Comparison of ENCODE assay signal across 23 cellular contexts in genomic region chr2:222952204-222952603, GRCh38.
DNase-seq lines count a peak whose midpoint lies in the region; ATAC-seq, FAIRE-seq and TF ChIP-seq lines count a peak whose summit lies in the region.
"Had no signal": no experiment of that assay in that cellular context is flagged by ENCODE, and none has a peak within 500 bp of the region (broad histone marks: within the 10 kb centered on the region; RNA-seq: fewer than 3 reads in every experiment).

No MANE protein-coding gene starts in this region.

- H3K27me3 ChIP-seq in SK-N-SH (ENCODE audit: insufficient read depth) = no peaks in the 10 kb centered on the region
- H3K27me3 ChIP-seq in GM23248 (replicated peaks; ENCODE audit: insufficient read depth) = no peaks in the 10 kb centered on the region
- H3K27me3 ChIP-seq: dorsolateral prefrontal cortex, heart right ventricle, uterus had no signal

- H3K9me2 ChIP-seq in SK-N-SH (no peaks in the 10 kb centered on the region), GM23248 (ENCODE audit: insufficient read depth) (no peaks in the 10 kb centered on the region)

- H3K27ac Mint-ChIP-seq in HFFc6 (no peak overlapping the region), chondrocyte (ENCODE audit: unreplicated experiment) (no peak overlapping the region)
- H3K27ac Mint-ChIP-seq: activated naive CD8-positive, alpha-beta T cell had no signal

- TF ChIP-seq EP300 in SK-N-SH (IDR thresholded peaks at IDR 0.05; ENCODE audit: borderline replicate concordance in 1 of 2, low read depth in 1 of 2, low read length in 1 of 2) = no peak

- no peaks in the 10 kb centered on the region for H3K9me3 ChIP-seq in SK-N-SH
- no peaks in the 10 kb centered on the region for H3K9me3 ChIP-seq in GM23248 (ENCODE audit: low read depth)
- H3K9me3 ChIP-seq: esophagus squamous epithelium, uterus had no signal

- H3F3A ChIP-seq in SK-N-SH (replicated peaks; ENCODE audit: insufficient read depth) (peaks cover 15% of the 10 kb centered on the region), GM23248 (ENCODE audit: insufficient read depth) (peaks cover 28% of the 10 kb centered on the region)

- no peaks in the 10 kb centered on the region for H4K20me1 ChIP-seq in SK-N-SH (ENCODE audit: insufficient read depth)
- no peaks in the 10 kb centered on the region for H4K20me1 ChIP-seq in GM23248 (ENCODE audit: insufficient read depth)

- no peaks in the 10 kb centered on the region for H3K79me2 ChIP-seq in SK-N-SH (ENCODE audit: insufficient read depth)
- H3K79me2 ChIP-seq in GM23248 (ENCODE audit: insufficient read depth) = no peaks in the 10 kb centered on the region

- H3K36me3 Mint-ChIP-seq in HFFc6 (ENCODE audit: low read depth) (0 out of 2 replicates have a peak, but pooled peaks cover 6% of the 10 kb centered on the region), chondrocyte (ENCODE audit: low read depth) (peaks cover 1% of the 10 kb centered on the region)
- H3K36me3 Mint-ChIP-seq: activated naive CD8-positive, alpha-beta T cell had no signal

- H3K27me3 Mint-ChIP-seq in HFFc6 (ENCODE audit: insufficient read depth) (no peaks in the 10 kb centered on the region; the same call in 1 of the 2 replicates), chondrocyte (ENCODE audit: low read depth) (no peaks in the 10 kb centered on the region)

- CTCF ChIA-PET in SK-N-SH (lab: Yijun Ruan, JAX) = interaction anchor here (1.5 kb wide), 2 partner anchors 20 to 262 kb away, joined by 4 to 6 read pairs; no protein-coding TSS in a partner anchor

- ATAC-seq in SK-N-SH treated with all-trans-retinoic acid at 6 μM for 48 hours = no peak
- ATAC-seq: heart right ventricle had no signal

- no peak for DNase-seq in SK-N-SH
- peak; percentile 56 for DNase-seq in NCI-H2029 (lab: John Stamatoyannopoulos, UW)
- peak; percentile 93 to 96 for DNase-seq in SHP77 (lab: John Stamatoyannopoulos, UW)
- no peak for DNase-seq in urothelium cell line (ENCODE audit: low spot score)
- no peak for DNase-seq in HFFc6
- no peak for DNase-seq in chondrocyte (ENCODE audit: low spot score)
- no peak for DNase-seq in GM23248
- DNase-seq: activated CD4-positive, alpha-beta T cell treated with anti-CD3 and anti-CD28 coated beads, Interleukin-2, amount 50 U/mL, for 4 hours; activated T-cell treated with anti-CD3 and anti-CD28 coated beads, Interleukin-2, amount 50 U/mL, for 1 hour; esophagus squamous epithelium; heart right ventricle; Karpas-422; mesendoderm; NCI-H1930; stimulated activated CD4-positive, alpha-beta T cell treated with anti-CD3 and anti-CD28 coated beads, Interleukin-12 subunit alpha, Interleukin-12 subunit beta, amount 100 ng/mL, for 4 hours; stimulated activated naive CD4-positive, alpha-beta T cell; uterus had no signal

- H3K36me3 ChIP-seq in SK-N-SH (replicated peaks in 1 of 2; ENCODE audit: control insufficient read depth in 1 of 2, insufficient read depth in 2 of 2, low read length in 1 of 2) (peaks cover 0 to 3% of the 10 kb centered on the region in 2 experiments), GM23248 (ENCODE audit: low read depth) (no peaks in the 10 kb centered on the region)
- H3K36me3 ChIP-seq: esophagus squamous epithelium, heart right ventricle, uterus had no signal

- no peak overlapping the region for H3K4me3 ChIP-seq in SK-N-SH (ENCODE audit: low read depth in 2 of 2, low read length in 1 of 2)
- H3K4me3 ChIP-seq in GM23248 = no peak overlapping the region
- H3K4me3 ChIP-seq: dorsolateral prefrontal cortex, esophagus squamous epithelium, heart right ventricle, uterus had no signal

- TF ChIP-seq RAD21 in SK-N-SH (IDR thresholded peaks at IDR 0.05; ENCODE audit: low read length) = no peak

- H3K4me1 ChIP-seq in SK-N-SH (ENCODE audit: control insufficient read depth in 1 of 2, insufficient read depth in 2 of 2, low read depth in 1 of 2, low read length in 1 of 2) (peaks cover 0 to 4% of the 10 kb centered on the region in 2 experiments; a peak in 1 of 4 replicates), GM23248 (ENCODE audit: insufficient read depth) (peaks cover 18% of the 10 kb centered on the region)
- H3K4me1 ChIP-seq: esophagus squamous epithelium, uterus had no signal

- H2AFZ ChIP-seq in SK-N-SH (ENCODE audit: low read depth) = no peak overlapping the region
- H2AFZ ChIP-seq in GM23248 = no peak overlapping the region

- H3K9me3 Mint-ChIP-seq in HFFc6 (no peaks in the 10 kb centered on the region), chondrocyte (ENCODE audit: low read depth) (peaks cover 7% of the 10 kb centered on the region)

- no peak overlapping the region for H3K4me3 Mint-ChIP-seq in HFFc6
- no peak overlapping the region for H3K4me3 Mint-ChIP-seq in chondrocyte (ENCODE audit: unreplicated experiment)
- H3K4me3 Mint-ChIP-seq: activated naive CD8-positive, alpha-beta T cell; neural crest cell had no signal

- in situ Hi-C loops in GM23248 (cut with MboI) = no loop called here

- TF ChIP-seq CTCF in SK-N-SH (IDR thresholded peaks at IDR 0.05) (no peak), HFFc6 (IDR thresholded peaks at IDR 0.05) (no peak), chondrocyte (IDR thresholded peaks at IDR 0.05) (no peak)

- H3K27ac ChIP-seq in SK-N-SH (ENCODE audit: low read depth in 2 of 2, low read length in 1 of 2) (peak overlapping the region in 1 of 2 experiments; percentile 12; a peak in 1 of 4 replicates), GM23248 (no peak overlapping the region)
- H3K27ac ChIP-seq: dorsolateral prefrontal cortex, esophagus squamous epithelium, heart right ventricle, uterus had no signal

- no peak overlapping the region for H3K4me2 ChIP-seq in SK-N-SH
- H3K4me2 ChIP-seq in GM23248 (ENCODE audit: unreplicated experiment) = no peak overlapping the region

- peak; percentile 56 for FAIRE-seq in urothelium cell line (lab: Jason Lieb, UNC)
- FAIRE-seq: H1, islet of Langerhans had no signal

- POLR2A ChIA-PET in SK-N-SH (lab: Yijun Ruan, JAX) = interaction anchor here (0.6 kb wide), 1 partner anchor 57 kb away, joined by 3 read pairs; no protein-coding TSS in a partner anchor

- H3K9ac ChIP-seq in SK-N-SH (no peak overlapping the region), GM23248 (no peak overlapping the region)

- H3K4me1 Mint-ChIP-seq in HFFc6 (ENCODE audit: low read depth) (peaks cover 33% of the 10 kb centered on the region), chondrocyte (ENCODE audit: low read depth) (peaks cover 31% of the 10 kb centered on the region)
- H3K4me1 Mint-ChIP-seq: neural crest cell had no signal

TF ChIP-seq in SK-N-SH, 30 proteins besides CTCF, POLR2A, EP300 and RAD21:
- peak; percentile 81 for TF ChIP-seq NFIC (IDR thresholded peaks at IDR 0.05; ENCODE audit: borderline replicate concordance)
- no peak for TF ChIP-seq ELF1 (IDR thresholded peaks at IDR 0.05)
- TF ChIP-seq PBX3 (IDR thresholded peaks at IDR 0.05) = no peak
- TF ChIP-seq MAX (IDR thresholded peaks at IDR 0.05; ENCODE audit: low read depth) = no peak
- TF ChIP-seq GATA2 (CRISPR knock-in tag; IDR thresholded peaks at IDR 0.05) = no peak
- TF ChIP-seq TCF12 (IDR thresholded peaks at IDR 0.05) = no peak
- no peak for TF ChIP-seq FOXJ3 (CRISPR knock-in tag; IDR thresholded peaks at IDR 0.05)

TF ChIP-seq in SK-N-SH treated with all-trans-retinoic acid at 6 μM for 48 hours, 23 proteins besides CTCF, POLR2A, EP300 and RAD21 (continues in another document):
- TF ChIP-seq TSHZ2 (CRISPR knock-in tag; IDR thresholded peaks at IDR 0.05) (no peak), ZC3H10 (CRISPR knock-in tag; IDR thresholded peaks at IDR 0.05) (no peak), PATZ1 (CRISPR knock-in tag; IDR thresholded peaks at IDR 0.05; ENCODE audit: borderline replicate concordance) (no peak), BACH2 (CRISPR knock-in tag; IDR thresholded peaks at IDR 0.05; ENCODE audit: borderline replicate concordance) (no peak)

Comparison
In these comparisons a context has a peak if more than half of its experiments do, and no peak if none do; other contexts are left out.
1. DNase-seq: peak in NCI-H2029 (single experiment) and SHP77 (2 of 2); none in SK-N-SH (single experiment), urothelium cell line (single experiment), HFFc6 (single experiment), chondrocyte (single experiment) and GM23248 (single experiment).